Comparison of ENCODE assay signal across 25 cellular contexts in genomic region chr15:63039811-63040210, GRCh38.
"Had no signal": no experiment of that assay in that cellular context is flagged by ENCODE, and none has a peak within 500 bp of the region (broad histone marks: within the 10 kb centered on the region; RNA-seq: fewer than 3 reads in every experiment).

No MANE protein-coding gene starts in this region.

- H3K27me3 ChIP-seq: breast epithelium, sigmoid colon, testis had no signal

- H3K27ac ChIP-seq: spleen, testis, upper lobe of left lung had no signal

- H3K4me1 ChIP-seq: breast epithelium, testis had no signal

- DNase-seq: activated CD4-positive, alpha-beta T cell treated with anti-CD3 and anti-CD28 coated beads for 36 hours; activated CD4-positive, alpha-beta T cell treated with anti-CD3 and anti-CD28 coated beads, Interleukin-2, amount 50 U/mL, for 4 hours; activated CD8-positive, alpha-beta memory T cell treated with anti-CD3 and anti-CD28 coated beads for 24 hours; activated CD8-positive, alpha-beta memory T cell treated with anti-CD3 and anti-CD28 coated beads, Interleukin-2, amount 50 U/mL, for 4 hours; activated T-cell treated with anti-CD3 and anti-CD28 coated beads, Interleukin-2, amount 50 U/mL, for 24 hours; cortex of kidney; erythroblast; foreskin fibroblast; immature natural killer cell; left ventricle myocardium inferior; nucleus accumbens; posterior cingulate gyrus; sigmoid colon; spleen; stimulated activated CD4-positive, alpha-beta T cell treated with anti-CD3 and anti-CD28 coated beads, Interleukin-4, amount 100 ng/mL, for 1 hour; stimulated activated naive CD4-positive, alpha-beta T cell; T1000; testis; upper lobe of left lung had no signal

- H3K9me3 Mint-ChIP-seq: activated naive CD4-positive, alpha-beta T cell treated with anti-CD3 and anti-CD28 coated beads, Interleukin-2, amount 50 U/mL, for 72 hours; activated T-cell treated with anti-CD3 and anti-CD28 coated beads, Interleukin-2, amount 50 U/mL, for 24 hours; activated T-helper 17 cell treated with anti-CD3 and anti-CD28 coated beads, Interleukin-2, amount 50 U/mL, for 72 hours; immature natural killer cell; T-helper 1 cell treated with Interleukin-12 subunit alpha and Interleukin-12 subunit beta and Interleukin-4 antibody, amounts not matched to agents 30 μg/mL and 1 μg/mL, for 36 hours had no signal

- H3K27ac Mint-ChIP-seq: activated CD4-positive, alpha-beta T cell treated with anti-CD3 and anti-CD28 coated beads for 36 hours; activated naive CD4-positive, alpha-beta T cell treated with anti-CD3 and anti-CD28 coated beads, Interleukin-2, amount 50 U/mL, for 72 hours; activated T-cell treated with anti-CD3 and anti-CD28 coated beads, Interleukin-2, amount 50 U/mL, for 24 hours; activated T-helper 17 cell treated with anti-CD3 and anti-CD28 coated beads, Interleukin-2, amount 50 U/mL, for 72 hours; immature natural killer cell; nephron; T-helper 1 cell treated with Interleukin-12 subunit alpha and Interleukin-12 subunit beta and Interleukin-4 antibody, amounts not matched to agents 30 μg/mL and 1 μg/mL, for 36 hours; WTC11 had no signal

- H3K4me1 Mint-ChIP-seq: activated T-helper 17 cell treated with anti-CD3 and anti-CD28 coated beads, Interleukin-2, amount 50 U/mL, for 72 hours had no signal

- H3K36me3 Mint-ChIP-seq: activated naive CD4-positive, alpha-beta T cell treated with anti-CD3 and anti-CD28 coated beads, Interleukin-2, amount 50 U/mL, for 72 hours had no signal

- H3K4me3 ChIP-seq: breast epithelium, left ventricle myocardium inferior, spleen, testis, upper lobe of left lung had no signal

- H3K36me3 ChIP-seq: breast epithelium, spleen, upper lobe of left lung had no signal

- H3K9me3 ChIP-seq: breast epithelium, left ventricle myocardium inferior, sigmoid colon, spleen, testis, upper lobe of left lung had no signal

- H3K4me3 Mint-ChIP-seq: activated CD4-positive, alpha-beta T cell treated with anti-CD3 and anti-CD28 coated beads for 36 hours; activated T-cell treated with anti-CD3 and anti-CD28 coated beads, Interleukin-2, amount 50 U/mL, for 24 hours; activated T-helper 17 cell treated with anti-CD3 and anti-CD28 coated beads, Interleukin-2, amount 50 U/mL, for 72 hours; immature natural killer cell; T-helper 1 cell treated with Interleukin-12 subunit alpha and Interleukin-12 subunit beta and Interleukin-4 antibody, amounts not matched to agents 30 μg/mL and 1 μg/mL, for 36 hours; WTC11 had no signal

- ATAC-seq: activated CD4-positive, alpha-beta T cell treated with anti-CD3 and anti-CD28 coated beads for 36 hours; activated naive CD4-positive, alpha-beta T cell treated with anti-CD3 and anti-CD28 coated beads, Interleukin-2, amount 50 U/mL, for 72 hours; activated T-helper 17 cell treated with anti-CD3 and anti-CD28 coated beads, Interleukin-2, amount 50 U/mL, for 72 hours; WTC11 had no signal
